Comparison of ENCODE assay signal across 9 cellular contexts in genomic region chr4:44760142-44760898, GRCh38. TPM values are rescaled to one million over a fixed set of nuclear protein-coding genes. Genes with fewer than 3 reads are reported as not detected.
DNase-seq lines count a peak whose midpoint lies in the region; TF ChIP-seq lines count a peak whose summit lies in the region.
"Had no signal": no experiment of that assay in that cellular context is flagged by ENCODE, and none has a peak within 500 bp of the region (broad histone marks: within the 10 kb centered on the region; RNA-seq: fewer than 3 reads in every experiment).

No MANE protein-coding gene starts in this region.

- POLR2A ChIA-PET in activated CD4-positive, alpha-beta memory T cell treated with anti-CD3 and anti-CD28 coated beads for 36 hours (lab: Charles Lee), result no interaction called here

- no peak overlapping the region; the same call in 1 of the 2 replicates for H3K4me3 ChIP-seq in GM23248
- no peak overlapping the region for H3K4me3 ChIP-seq in MM.1S (ENCODE audit: low read length)

- H3K9ac ChIP-seq in GM23248 (no peak overlapping the region), MM.1S (ENCODE audit: low read length) (no peak overlapping the region)

- H3K27me3 Mint-ChIP-seq in activated CD4-positive, alpha-beta memory T cell treated with anti-CD3 and anti-CD28 coated beads for 36 hours, result peaks cover 9% of the 10 kb centered on the region

- no peaks in the 10 kb centered on the region for H3K36me3 ChIP-seq in GM23248 (ENCODE audit: low read depth)
- no peaks in the 10 kb centered on the region for H3K36me3 ChIP-seq in MM.1S (replicated peaks; ENCODE audit: insufficient read depth, low read length)

- H3K4me3 Mint-ChIP-seq in activated CD4-positive, alpha-beta memory T cell treated with anti-CD3 and anti-CD28 coated beads for 36 hours, result no peak overlapping the region
- H3K4me3 Mint-ChIP-seq: activated naive CD8-positive, alpha-beta T cell treated with anti-CD3 and anti-CD28 coated beads, Interleukin-2, amount 10 ng/mL, durations not matched to agents 7 days and 5 days had no signal

- no peak overlapping the region for H3K27ac Mint-ChIP-seq in activated CD4-positive, alpha-beta memory T cell treated with anti-CD3 and anti-CD28 coated beads for 36 hours
- H3K27ac Mint-ChIP-seq: activated naive CD8-positive, alpha-beta T cell treated with anti-CD3 and anti-CD28 coated beads, Interleukin-2, amount 10 ng/mL, durations not matched to agents 7 days and 5 days had no signal

- CTCF ChIA-PET in activated CD4-positive, alpha-beta memory T cell treated with anti-CD3 and anti-CD28 coated beads for 36 hours (lab: Charles Lee), result interaction anchor here (0.7 to 1.6 kb wide), 9 partner anchors 10 to 1124 kb away, joined by 3 to 6 read pairs (median 3); no protein-coding TSS in a partner anchor

- DNase-seq in NCI-H345 (lab: John Stamatoyannopoulos, UW) (peak; percentile 12), NCI-H345 treated with DMSO at 0.1 percent for 48 hours (lab: John Stamatoyannopoulos, UW; ENCODE audit: unreplicated experiment) (no peak), GM23248 (peak; percentile 62), MM.1S (peak; percentile 59), SW 1271 (lab: John Stamatoyannopoulos, UW) (peak; percentile 3 to 49), foreskin melanocyte (peak; percentile 11), renal cortical epithelial cell (ENCODE audit: low read depth) (peak; percentile 29)
- no peak for DNase-seq in activated CD4-positive, alpha-beta memory T cell treated with anti-CD3 and anti-CD28 coated beads for 36 hours
- DNase-seq: activated naive CD8-positive, alpha-beta T cell treated with anti-CD3 and anti-CD28 coated beads, Interleukin-2, amount 10 ng/mL, durations not matched to agents 7 days and 5 days had no signal

- H3K79me2 ChIP-seq in GM23248 (ENCODE audit: insufficient read depth) (no peaks in the 10 kb centered on the region), MM.1S (ENCODE audit: low read length) (no peaks in the 10 kb centered on the region)

- no peaks in the 10 kb centered on the region for H3K27me3 ChIP-seq in GM23248 (replicated peaks; ENCODE audit: insufficient read depth)
- no peaks in the 10 kb centered on the region for H3K27me3 ChIP-seq in MM.1S (replicated peaks; ENCODE audit: insufficient read depth, low read length)

- no peaks in the 10 kb centered on the region for H3K36me3 Mint-ChIP-seq in activated CD4-positive, alpha-beta memory T cell treated with anti-CD3 and anti-CD28 coated beads for 36 hours
- H3K36me3 Mint-ChIP-seq: activated naive CD8-positive, alpha-beta T cell treated with anti-CD3 and anti-CD28 coated beads, Interleukin-2, amount 10 ng/mL, durations not matched to agents 7 days and 5 days had no signal

- H3F3A ChIP-seq in GM23248 (ENCODE audit: insufficient read depth) (no peaks in the 10 kb centered on the region), MM.1S (ENCODE audit: insufficient read depth, low read length) (no peaks in the 10 kb centered on the region)

- TF ChIP-seq CTCF in MM.1S (IDR thresholded peaks at IDR 0.05; ENCODE audit: low read length), result peak; percentile 56

- H3K9me3 Mint-ChIP-seq in activated CD4-positive, alpha-beta memory T cell treated with anti-CD3 and anti-CD28 coated beads for 36 hours, result no peaks in the 10 kb centered on the region
- H3K9me3 Mint-ChIP-seq: activated naive CD8-positive, alpha-beta T cell treated with anti-CD3 and anti-CD28 coated beads, Interleukin-2, amount 10 ng/mL, durations not matched to agents 7 days and 5 days had no signal

- H4K20me1 ChIP-seq in GM23248 (ENCODE audit: insufficient read depth) (no peaks in the 10 kb centered on the region), MM.1S (ENCODE audit: insufficient read depth, low read length) (no peaks in the 10 kb centered on the region)

- peaks cover 4% of the 10 kb centered on the region; the same call in 1 of the 2 replicates for H3K4me1 ChIP-seq in GM23248 (ENCODE audit: insufficient read depth)
- H3K4me1 ChIP-seq in MM.1S (ENCODE audit: low read length), result no peaks in the 10 kb centered on the region

- intact Hi-C loops in activated CD4-positive, alpha-beta memory T cell treated with anti-CD3 and anti-CD28 coated beads for 36 hours (cut with micrococcal nuclease), result loop anchor here (1.0 kb wide), 1 partner anchor 167 kb away; no protein-coding TSS in a partner anchor

- WGBS in GM23248 (ENCODE audit: low coverage in 1 of 2, low lambda C conversion rate in 2 of 2, missing lambda C conversion rate in 2 of 2), 2 experiments, result 17 to 18% methylated on average over 8 of the region's 8 CpGs

- H3K27ac ChIP-seq in GM23248 (no peak overlapping the region), MM.1S (ENCODE audit: low read length) (no peak overlapping the region)

- in situ Hi-C loops in GM23248 (cut with MboI), result loop anchor here (25.0 kb wide), 1 partner anchor 1502 kb away; no protein-coding TSS in a partner anchor

- H3K9me3 ChIP-seq in GM23248 (ENCODE audit: low read depth) (no peaks in the 10 kb centered on the region), MM.1S (replicated peaks; ENCODE audit: insufficient read depth, low read length) (no peaks in the 10 kb centered on the region)

- H2AFZ ChIP-seq in GM23248 (peak overlapping the region; percentile 23; the same call in 1 of the 2 replicates), MM.1S (ENCODE audit: low read length) (no peak overlapping the region)

- no peaks in the 10 kb centered on the region for H3K4me1 Mint-ChIP-seq in activated CD4-positive, alpha-beta memory T cell treated with anti-CD3 and anti-CD28 coated beads for 36 hours (ENCODE audit: low read depth)
- H3K4me1 Mint-ChIP-seq: activated naive CD8-positive, alpha-beta T cell treated with anti-CD3 and anti-CD28 coated beads, Interleukin-2, amount 10 ng/mL, durations not matched to agents 7 days and 5 days had no signal

- H3K9me2 ChIP-seq in GM23248 (ENCODE audit: insufficient read depth) (no peaks in the 10 kb centered on the region), MM.1S (replicated peaks; ENCODE audit: insufficient read depth, low read length) (no peaks in the 10 kb centered on the region)

- no peak overlapping the region for H3K4me2 ChIP-seq in GM23248 (ENCODE audit: unreplicated experiment)
- no peak overlapping the region for H3K4me2 ChIP-seq in MM.1S (ENCODE audit: low read depth, low read length)

RNA-seq across cellular contexts. Expression of gene GNPDA2, which starts 34.0 kb away (rescaled TPM):
- 31.8 and 44.1 TPM in 2 replicates for total RNA-seq in GM23248 (2014; rRNA removed; shearing (Covaris generic))
- polyA plus RNA-seq in GM23248 (2016; fragmentation: Nextera tagmentation; extraction: Ambion mirVana), result 38.0 and 40.7 TPM in 2 replicates
- 13.1 and 20.1 TPM in 2 replicates for total RNA-seq in renal cortical epithelial cell
- total RNA-seq in activated CD4-positive, alpha-beta memory T cell treated with anti-CD3 and anti-CD28 coated beads for 36 hours, result 10 to 100 TPM; 15.1 to 15.8 TPM

Comparison
In these comparisons a context has a peak if more than half of its experiments do, and no peak if none do; other contexts are left out.
1. DNase-seq: peak in NCI-H345 (single experiment), GM23248 (single experiment), MM.1S (single experiment), SW 1271 (2 of 2), foreskin melanocyte (single experiment) and renal cortical epithelial cell (single experiment); none in NCI-H345 treated with DMSO at 0.1 percent for 48 hours (single experiment) and activated CD4-positive, alpha-beta memory T cell treated with anti-CD3 and anti-CD28 coated beads for 36 hours (single experiment).